Comparison of ENCODE assay signal across 9 cellular contexts in genomic region chr11:67278135-67278938, GRCh38. TPM values are rescaled to one million over a fixed set of nuclear protein-coding genes. Genes with fewer than 3 reads are reported as not detected.
DNase-seq lines count a peak whose midpoint lies in the region; ATAC-seq and TF ChIP-seq lines count a peak whose summit lies in the region.
"Had no signal": no experiment of that assay in that cellular context is flagged by ENCODE, and none has a peak within 500 bp of the region (broad histone marks: within the 10 kb centered on the region; RNA-seq: fewer than 3 reads in every experiment).

No MANE protein-coding gene starts in this region.

- intact Hi-C loops in activated T-helper 1 cell treated with anti-CD3 and anti-CD28 coated beads, Interleukin-12 subunit alpha, Interleukin-12 subunit beta, Interleukin-2, Interleukin-4 antibody, amounts not matched to agents 30 ng/mL and 10 ng/mL and 1 ng/mL, durations not matched to agents 14 hours and 24 hours and 36 hours (cut with micrococcal nuclease), result no loop called here

- no peak for TF ChIP-seq CTCF in foreskin keratinocyte (conservative IDR thresholded peaks at IDR 0.05)

- DNase-seq in HuH-7.5 (ENCODE audit: low spot score), result peak; percentile 59
- DNase-seq in activated T-helper 1 cell treated with anti-CD3 and anti-CD28 coated beads, Interleukin-12 subunit alpha, Interleukin-12 subunit beta, Interleukin-2, Interleukin-4 antibody, amounts not matched to agents 30 ng/mL and 10 ng/mL and 1 ng/mL, durations not matched to agents 14 hours and 24 hours and 36 hours (ENCODE audit: low spot score), result no peak
- no peak for DNase-seq in stimulated activated naive B cell treated with anti-CD40 and anti-IgM and Interleukin-4, amounts not matched to agents 10 μg/mL and 1 μg/mL and 100 μg/mL, for 72 hours
- no peak for DNase-seq in pons (ENCODE audit: low spot score)
- DNase-seq in hepatic stellate cell (ENCODE audit: low spot score), result no peak
- DNase-seq in foreskin keratinocyte, result no peak
- DNase-seq: NCI-H524 had no signal

- H3K4me1 ChIP-seq in iPS-15b (ENCODE audit: control insufficient read depth, insufficient read depth, low read length) (no peaks in the 10 kb centered on the region), foreskin keratinocyte (no peaks in the 10 kb centered on the region)

- peak overlapping the region; percentile 37 for H3K9ac ChIP-seq in iPS-15b (ENCODE audit: low read depth, low read length)

- no peaks in the 10 kb centered on the region for H3K9me3 ChIP-seq in iPS-15b (ENCODE audit: control insufficient read depth, insufficient read depth, low read length)

- no peaks in the 10 kb centered on the region for H3K9me3 Mint-ChIP-seq in activated T-helper 1 cell treated with anti-CD3 and anti-CD28 coated beads, Interleukin-12 subunit alpha, Interleukin-12 subunit beta, Interleukin-2, Interleukin-4 antibody, amounts not matched to agents 30 ng/mL and 10 ng/mL and 1 ng/mL, durations not matched to agents 14 hours and 24 hours and 36 hours
- H3K9me3 Mint-ChIP-seq in stimulated activated naive B cell treated with anti-CD40 and anti-IgM and Interleukin-4, amounts not matched to agents 10 μg/mL and 1 μg/mL and 100 μg/mL, for 72 hours, result peaks cover 1 to 3% of the 10 kb centered on the region in 2 donors

- H3K27me3 ChIP-seq in iPS-15b (ENCODE audit: control insufficient read depth, insufficient read depth, low read length) (no peaks in the 10 kb centered on the region), foreskin keratinocyte (no peaks in the 10 kb centered on the region)

- H3K27me3 Mint-ChIP-seq in activated T-helper 1 cell treated with anti-CD3 and anti-CD28 coated beads, Interleukin-12 subunit alpha, Interleukin-12 subunit beta, Interleukin-2, Interleukin-4 antibody, amounts not matched to agents 30 ng/mL and 10 ng/mL and 1 ng/mL, durations not matched to agents 14 hours and 24 hours and 36 hours (ENCODE audit: insufficient read depth), result no peaks in the 10 kb centered on the region
- H3K27me3 Mint-ChIP-seq in stimulated activated naive B cell treated with anti-CD40 and anti-IgM and Interleukin-4, amounts not matched to agents 10 μg/mL and 1 μg/mL and 100 μg/mL, for 72 hours, result no peaks in the 10 kb centered on the region

- H3K27ac Mint-ChIP-seq in activated T-helper 1 cell treated with anti-CD3 and anti-CD28 coated beads, Interleukin-12 subunit alpha, Interleukin-12 subunit beta, Interleukin-2, Interleukin-4 antibody, amounts not matched to agents 30 ng/mL and 10 ng/mL and 1 ng/mL, durations not matched to agents 14 hours and 24 hours and 36 hours, result peak overlapping the region; percentile 96
- H3K27ac Mint-ChIP-seq in stimulated activated naive B cell treated with anti-CD40 and anti-IgM and Interleukin-4, amounts not matched to agents 10 μg/mL and 1 μg/mL and 100 μg/mL, for 72 hours, result peak overlapping the region; percentile 95

- H3K36me3 Mint-ChIP-seq in activated T-helper 1 cell treated with anti-CD3 and anti-CD28 coated beads, Interleukin-12 subunit alpha, Interleukin-12 subunit beta, Interleukin-2, Interleukin-4 antibody, amounts not matched to agents 30 ng/mL and 10 ng/mL and 1 ng/mL, durations not matched to agents 14 hours and 24 hours and 36 hours (ENCODE audit: low read depth), result peaks cover 32% of the 10 kb centered on the region
- H3K36me3 Mint-ChIP-seq in stimulated activated naive B cell treated with anti-CD40 and anti-IgM and Interleukin-4, amounts not matched to agents 10 μg/mL and 1 μg/mL and 100 μg/mL, for 72 hours, result peaks cover 62 to 70% of the 10 kb centered on the region in 2 donors

- peaks cover 44% of the 10 kb centered on the region for H3K4me1 Mint-ChIP-seq in activated T-helper 1 cell treated with anti-CD3 and anti-CD28 coated beads, Interleukin-12 subunit alpha, Interleukin-12 subunit beta, Interleukin-2, Interleukin-4 antibody, amounts not matched to agents 30 ng/mL and 10 ng/mL and 1 ng/mL, durations not matched to agents 14 hours and 24 hours and 36 hours (ENCODE audit: low read depth)
- H3K4me1 Mint-ChIP-seq in stimulated activated naive B cell treated with anti-CD40 and anti-IgM and Interleukin-4, amounts not matched to agents 10 μg/mL and 1 μg/mL and 100 μg/mL, for 72 hours, result peaks cover 54 to 76% of the 10 kb centered on the region in 2 donors

- no peak overlapping the region for H3K27ac ChIP-seq in foreskin keratinocyte

- ATAC-seq in stimulated activated naive B cell treated with anti-CD40 and anti-IgM and Interleukin-4, amounts not matched to agents 10 μg/mL and 1 μg/mL and 100 μg/mL, for 72 hours (replicated peaks), result no peak
- no peak for ATAC-seq in GM19455 (IDR thresholded peaks at IDR 0.05; ENCODE audit: unreplicated experiment)
- ATAC-seq in foreskin keratinocyte, result no peak

- H3K36me3 ChIP-seq in iPS-15b (ENCODE audit: control insufficient read depth, insufficient read depth, low read length), result peaks cover 40% of the 10 kb centered on the region

- H3K4me3 Mint-ChIP-seq in activated T-helper 1 cell treated with anti-CD3 and anti-CD28 coated beads, Interleukin-12 subunit alpha, Interleukin-12 subunit beta, Interleukin-2, Interleukin-4 antibody, amounts not matched to agents 30 ng/mL and 10 ng/mL and 1 ng/mL, durations not matched to agents 14 hours and 24 hours and 36 hours, result peak overlapping the region; percentile 77
- H3K4me3 Mint-ChIP-seq in stimulated activated naive B cell treated with anti-CD40 and anti-IgM and Interleukin-4, amounts not matched to agents 10 μg/mL and 1 μg/mL and 100 μg/mL, for 72 hours, result peak overlapping the region; percentile 68 to 79

- no peak overlapping the region for H3K4me3 ChIP-seq in iPS-15b (ENCODE audit: low read depth, low read length)

RNA-seq across cellular contexts. Expression of gene ANKRD13D, which starts 10.8 kb away (rescaled TPM):
- 124 and 129 TPM in 2 replicates for total RNA-seq in activated T-helper 1 cell treated with anti-CD3 and anti-CD28 coated beads, Interleukin-12 subunit alpha, Interleukin-12 subunit beta, Interleukin-2, Interleukin-4 antibody, amounts not matched to agents 30 ng/mL and 10 ng/mL and 1 ng/mL, durations not matched to agents 14 hours and 24 hours and 36 hours
- 28.8 and 29.2 TPM in 2 replicates for total RNA-seq in foreskin keratinocyte
- polyA plus RNA-seq in foreskin keratinocyte, result 25.3 and 26.1 TPM in 2 replicates

RNA-seq across cellular contexts. Expression of gene GRK2, which starts 12.1 kb away (rescaled TPM):
- total RNA-seq in activated T-helper 1 cell treated with anti-CD3 and anti-CD28 coated beads, Interleukin-12 subunit alpha, Interleukin-12 subunit beta, Interleukin-2, Interleukin-4 antibody, amounts not matched to agents 30 ng/mL and 10 ng/mL and 1 ng/mL, durations not matched to agents 14 hours and 24 hours and 36 hours, result 249 and 250 TPM in 2 replicates
- total RNA-seq in foreskin keratinocyte, result 34.3 and 36.5 TPM in 2 replicates
- 29.2 and 31.4 TPM in 2 replicates for polyA plus RNA-seq in foreskin keratinocyte

RNA-seq across cellular contexts. Expression of gene SSH3, which starts 25.0 kb away (rescaled TPM):
- 9.2 and 9.4 TPM in 2 replicates for total RNA-seq in activated T-helper 1 cell treated with anti-CD3 and anti-CD28 coated beads, Interleukin-12 subunit alpha, Interleukin-12 subunit beta, Interleukin-2, Interleukin-4 antibody, amounts not matched to agents 30 ng/mL and 10 ng/mL and 1 ng/mL, durations not matched to agents 14 hours and 24 hours and 36 hours
- total RNA-seq in foreskin keratinocyte, result 27.7 and 31.0 TPM in 2 replicates
- 27.8 and 30.2 TPM in 2 replicates for polyA plus RNA-seq in foreskin keratinocyte
